In the genomic region with DNA sequence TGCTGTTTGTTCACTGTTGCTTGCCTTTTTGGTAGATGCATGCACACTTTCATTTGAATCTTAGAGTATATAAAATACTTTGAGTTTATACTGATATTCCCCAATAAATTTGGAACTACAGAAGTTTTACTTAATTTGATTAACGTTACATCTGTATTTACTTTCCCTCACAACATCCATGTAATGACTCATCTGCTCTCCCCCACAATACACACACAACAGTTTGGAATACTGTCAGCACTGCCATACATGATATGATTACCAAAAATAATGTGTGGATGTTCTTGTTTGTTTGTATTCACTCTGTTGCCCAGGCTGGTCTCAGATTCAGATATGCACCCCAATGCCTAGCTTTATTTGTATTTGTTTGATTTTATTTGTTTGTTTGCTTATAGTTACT, we compare ENCODE assay signal across 15 cellular contexts.
"Had no signal": no experiment of that assay in that cellular context is flagged by ENCODE, and none has a peak within 500 bp of the region (broad histone marks: within the 10 kb centered on the region; RNA-seq: fewer than 3 reads in every experiment).

No MANE protein-coding gene starts in this region.

- DNase-seq: activated CD4-positive, alpha-beta T cell treated with anti-CD3 and anti-CD28 coated beads, Interleukin-2, amount 10 ng/mL, durations not matched to agents 24 days and 14 days; activated naive CD4-positive, alpha-beta T cell treated with anti-CD3 and anti-CD28 coated beads for 36 hours; activated T-cell treated with anti-CD3 and anti-CD28 coated beads for 4 hours; dorsolateral prefrontal cortex; kidney; left ventricle myocardium inferior; natural killer cell; posterior cingulate gyrus; right cardiac atrium; stimulated activated CD4-positive, alpha-beta T cell treated with anti-CD3 and anti-CD28 coated beads, Interleukin-1b, Interleukin-23, amount 100 ng/mL, for 48 hours; stimulated activated naive CD4-positive, alpha-beta T cell; substantia nigra; transverse colon had no signal

- H3K4me3 ChIP-seq: dorsolateral prefrontal cortex, left ventricle myocardium inferior, transverse colon had no signal

- ATAC-seq: activated T-helper 17 cell treated with anti-CD3 and anti-CD28 coated beads, Interleukin-2, amount 50 U/mL, for 72 hours; natural killer cell; right cardiac atrium; WTC11 had no signal
